1 cellular context compared by ENCODE assay signal in genomic region chr10:14656052-14656451, GRCh38.
TF ChIP-seq lines count a peak whose summit lies in the region.

No MANE protein-coding gene starts in this region.

TF ChIP-seq in WTC11, 78 proteins besides CTCF, POLR2A, EP300 and RAD21 (continued from another document):
- TF ChIP-seq ZNF425 (CRISPR knock-in tag; conservative IDR thresholded peaks at IDR 0.05): no peak
